Comparison of ENCODE assay signal across 14 cellular contexts in genomic region chr10:44935961-44936285, GRCh38. TPM values are rescaled to one million over a fixed set of nuclear protein-coding genes. Genes with fewer than 3 reads are reported as not detected.
DNase-seq lines count a peak whose midpoint lies in the region; ATAC-seq, FAIRE-seq and TF ChIP-seq lines count a peak whose summit lies in the region.
"Had no signal": no experiment of that assay in that cellular context is flagged by ENCODE, and none has a peak within 500 bp of the region (broad histone marks: within the 10 kb centered on the region; RNA-seq: fewer than 3 reads in every experiment).

No MANE protein-coding gene starts in this region.

- peaks cover 2% of the 10 kb centered on the region for H3K27me3 Mint-ChIP-seq in activated CD4-positive, alpha-beta T cell treated with anti-CD3 and anti-CD28 coated beads, Interleukin-2, amount 10 ng/mL, durations not matched to agents 7 days and 5 days
- H3K27me3 Mint-ChIP-seq: naive B cell had no signal

- H2BK5ac ChIP-seq in H1 (ENCODE audit: low read depth, low read length), result no peak overlapping the region

- no peak overlapping the region for H4K5ac ChIP-seq in H1 (ENCODE audit: insufficient read length, low read depth, low read length)

- H3F3A ChIP-seq in smooth muscle cell (ENCODE audit: low read depth), result no peaks in the 10 kb centered on the region

- no peak for FAIRE-seq in H1 (lab: Jason Lieb, UNC)

- H2AFZ ChIP-seq in H1 (ENCODE audit: low read length), result no peak overlapping the region
- no peak overlapping the region for H2AFZ ChIP-seq in smooth muscle cell (ENCODE audit: low read depth)

- no peaks in the 10 kb centered on the region for H3K23me2 ChIP-seq in H1 (ENCODE audit: low read depth, low read length)

- H3K4me3 ChIP-seq in NB4 (ENCODE audit: low read depth, low read length) (no peak overlapping the region), H1 (ENCODE audit: extremely low read depth in 1 of 4, insufficient read depth in 2 of 4, low read depth in 3 of 4, low read length in 4 of 4) (no peak overlapping the region), smooth muscle cell (no peak overlapping the region)
- H3K4me3 ChIP-seq: MG63 had no signal

- H3K27me3 ChIP-seq in H1 (replicated peaks in 1 of 4; ENCODE audit: control insufficient read depth in 3 of 4, extremely low read depth in 1 of 4, insufficient read depth in 3 of 4, low read length in 3 of 4) (no peaks in the 10 kb centered on the region; a peak in 1 of 7 replicates), smooth muscle cell (ENCODE audit: low read depth) (no peaks in the 10 kb centered on the region)
- H3K27me3 ChIP-seq: MG63 had no signal

- CTCF ChIA-PET in activated CD4-positive, alpha-beta T cell treated with anti-CD3 and anti-CD28 coated beads, Interleukin-2, amount 10 ng/mL, durations not matched to agents 7 days and 5 days (lab: Charles Lee), result interaction anchor here (1.1 kb wide), 1 partner anchor 9 kb away, joined by 3 read pairs; no protein-coding TSS in a partner anchor
- CTCF ChIA-PET in H1 (lab: Charles Lee; ENCODE audit: partially characterized antibody), result interaction anchor here (1.0 to 10.3 kb wide), 7 partner anchors 13 to 70 kb away, joined by 3 to 119 read pairs (median 41); partner anchors contain the start of gene DEPP1

- peaks cover 9% of the 10 kb centered on the region for H3K4me1 Mint-ChIP-seq in activated CD4-positive, alpha-beta T cell treated with anti-CD3 and anti-CD28 coated beads, Interleukin-2, amount 10 ng/mL, durations not matched to agents 7 days and 5 days

- TF ChIP-seq RAD21 in H1 (IDR thresholded peaks at IDR 0.05 in 1 of 2, conservative IDR thresholded peaks at IDR 0.05 in 1 of 2; ENCODE audit: low read depth in 2 of 2, low read length in 2 of 2), result no peak

- no peak for ATAC-seq in GM18870 (IDR thresholded peaks at IDR 0.05; ENCODE audit: unreplicated experiment)
- ATAC-seq: PC-3 had no signal

- no peak overlapping the region for H4K8ac ChIP-seq in H1 (ENCODE audit: extremely low read depth, insufficient read depth, low read length)

- no peaks in the 10 kb centered on the region for H3K36me3 ChIP-seq in H1 (ENCODE audit: control insufficient read depth in 2 of 4, insufficient read depth in 4 of 4, low read length in 3 of 4)
- H3K36me3 ChIP-seq in smooth muscle cell (ENCODE audit: low read depth), result no peaks in the 10 kb centered on the region
- H3K36me3 ChIP-seq: MG63 had no signal

- no peaks in the 10 kb centered on the region for H3K9me3 Mint-ChIP-seq in activated CD4-positive, alpha-beta T cell treated with anti-CD3 and anti-CD28 coated beads, Interleukin-2, amount 10 ng/mL, durations not matched to agents 7 days and 5 days
- H3K9me3 Mint-ChIP-seq: activated naive CD4-positive, alpha-beta T cell treated with anti-CD3 and anti-CD28 coated beads, Interleukin-2, amount 10 ng/mL, durations not matched to agents 7 days and 5 days; naive B cell had no signal

- no peak overlapping the region for H3K56ac ChIP-seq in H1 (replicated peaks; ENCODE audit: insufficient read length, low read depth, low read length)

- no peak overlapping the region for H3K27ac ChIP-seq in H1 (ENCODE audit: low read depth, low read length)
- peak overlapping the region; percentile 62 for H3K27ac ChIP-seq in smooth muscle cell (ENCODE audit: low read depth)

- no peak overlapping the region for H3K14ac ChIP-seq in H1 (ENCODE audit: insufficient read length)

- TF ChIP-seq POLR2A in NB4 (IDR thresholded peaks at IDR 0.05; ENCODE audit: extremely low read depth, insufficient read length) (no peak), H1 (IDR thresholded peaks at IDR 0.05; ENCODE audit: control extremely low read depth in 1 of 2, low read depth in 2 of 2, low read length in 2 of 2) (no peak)

- POLR2A ChIA-PET in activated CD4-positive, alpha-beta T cell treated with anti-CD3 and anti-CD28 coated beads, Interleukin-2, amount 10 ng/mL, durations not matched to agents 7 days and 5 days (lab: Charles Lee), result no interaction called here
- POLR2A ChIA-PET in H1 (lab: Charles Lee; ENCODE audit: partially characterized antibody), result interaction anchor here (0.9 to 1.9 kb wide), 3 partner anchors 10 to 211 kb away, joined by 3 to 5 read pairs (median 3); partner anchors contain the start of gene DEPP1

- 0 out of 2 replicates have a peak overlapping the region, but pooled peaks have one; percentile 39 for H2AK5ac ChIP-seq in H1 (ENCODE audit: low read depth, low read length)

- H3K9ac ChIP-seq in H1 (replicated peaks in 1 of 4; ENCODE audit: extremely low read depth in 1 of 4, low read depth in 3 of 4, low read length in 3 of 4), result no peak overlapping the region
- no peak overlapping the region for H3K9ac ChIP-seq in smooth muscle cell (ENCODE audit: low read depth)

- no peak overlapping the region for H3K23ac ChIP-seq in H1 (ENCODE audit: insufficient read length)

- H4K91ac ChIP-seq in H1 (replicated peaks; ENCODE audit: insufficient read length, low read length), result no peak overlapping the region

- no peak for TF ChIP-seq EP300 in H1 (IDR thresholded peaks at IDR 0.05; ENCODE audit: borderline replicate concordance in 1 of 2, low read depth in 2 of 2, low read length in 2 of 2)

- no peaks in the 10 kb centered on the region for H4K20me1 ChIP-seq in H1 (replicated peaks in 1 of 2; ENCODE audit: control insufficient read depth in 1 of 2, insufficient read depth in 2 of 2, low read length in 2 of 2)
- H4K20me1 ChIP-seq in smooth muscle cell (ENCODE audit: low read depth), result no peaks in the 10 kb centered on the region

- H2BK20ac ChIP-seq in H1 (ENCODE audit: low read length), result no peak overlapping the region

- H2BK12ac ChIP-seq in H1 (ENCODE audit: low read depth, low read length), result no peak overlapping the region

- H3K4me1 ChIP-seq in H1 (replicated peaks in 1 of 4; ENCODE audit: control insufficient read depth in 3 of 4, insufficient read depth in 4 of 4, low read length in 3 of 4) (peaks cover 0 to 5% (median under 1%) of the 10 kb centered on the region in 4 experiments; a peak in 2 of 7 replicates), smooth muscle cell (ENCODE audit: low read depth) (no peaks in the 10 kb centered on the region)

- no peak overlapping the region for H3K4me2 ChIP-seq in H1 (ENCODE audit: insufficient read depth in 1 of 2, low read depth in 2 of 2, low read length in 2 of 2)
- no peak overlapping the region for H3K4me2 ChIP-seq in smooth muscle cell

- H3K9me3 ChIP-seq in H1 (ENCODE audit: insufficient read depth in 2 of 2, low read depth in 1 of 2, low read length in 1 of 2) (no peaks in the 10 kb centered on the region), smooth muscle cell (replicated peaks; ENCODE audit: low read depth) (no peaks in the 10 kb centered on the region)
- H3K9me3 ChIP-seq: MG63 had no signal

- peak overlapping the region; percentile 14 for H3K27ac Mint-ChIP-seq in activated CD4-positive, alpha-beta T cell treated with anti-CD3 and anti-CD28 coated beads, Interleukin-2, amount 10 ng/mL, durations not matched to agents 7 days and 5 days
- H3K27ac Mint-ChIP-seq: activated naive CD4-positive, alpha-beta T cell treated with anti-CD3 and anti-CD28 coated beads, Interleukin-2, amount 10 ng/mL, durations not matched to agents 7 days and 5 days had no signal

- no peak overlapping the region for H2BK120ac ChIP-seq in H1 (replicated peaks; ENCODE audit: low read depth, low read length)

- H3K4me3 Mint-ChIP-seq in activated CD4-positive, alpha-beta T cell treated with anti-CD3 and anti-CD28 coated beads, Interleukin-2, amount 10 ng/mL, durations not matched to agents 7 days and 5 days, result no peak overlapping the region
- H3K4me3 Mint-ChIP-seq: activated naive CD4-positive, alpha-beta T cell treated with anti-CD3 and anti-CD28 coated beads, Interleukin-2, amount 10 ng/mL, durations not matched to agents 7 days and 5 days had no signal

- no peak overlapping the region for H2BK15ac ChIP-seq in H1 (ENCODE audit: low read length)

- no peaks in the 10 kb centered on the region for H3K79me1 ChIP-seq in H1 (ENCODE audit: low read depth, low read length)

- H3K4ac ChIP-seq in H1 (replicated peaks; ENCODE audit: insufficient read length, low read depth, low read length), result no peak overlapping the region

- 62% methylated on average over 3 of the region's 3 CpGs; no CpG with 5 or more reads in 1 of the 2 experiments for WGBS in H1 (ENCODE audit: extremely low coverage in 1 of 2, insufficient coverage in 1 of 2, insufficient read length in 1 of 2, insufficient replicate concordance in 2 of 2, low coverage in 1 of 2, low lambda C conversion rate in 2 of 2, missing lambda C conversion rate in 1 of 2), 2 experiments
- 62% methylated on average over 3 of the region's 3 CpGs for WGBS in smooth muscle cell (ENCODE audit: low lambda C conversion rate)

- H3K18ac ChIP-seq in H1 (ENCODE audit: extremely low read depth, low read length), result no peak overlapping the region

- H3K36me3 Mint-ChIP-seq in activated CD4-positive, alpha-beta T cell treated with anti-CD3 and anti-CD28 coated beads, Interleukin-2, amount 10 ng/mL, durations not matched to agents 7 days and 5 days (ENCODE audit: low read depth), result no peaks in the 10 kb centered on the region
- H3K36me3 Mint-ChIP-seq: activated naive CD4-positive, alpha-beta T cell treated with anti-CD3 and anti-CD28 coated beads, Interleukin-2, amount 10 ng/mL, durations not matched to agents 7 days and 5 days; naive B cell had no signal

- H3K79me2 ChIP-seq in H1 (ENCODE audit: control insufficient read depth in 1 of 2, insufficient read depth in 2 of 2, low read length in 2 of 2), result no peaks in the 10 kb centered on the region
- no peaks in the 10 kb centered on the region for H3K79me2 ChIP-seq in smooth muscle cell (ENCODE audit: low read depth)

- TF ChIP-seq CTCF in NB4 (IDR thresholded peaks at IDR 0.05; ENCODE audit: low read depth, low read length), result no peak
- no peak for TF ChIP-seq CTCF in H1 (IDR thresholded peaks at IDR 0.05; ENCODE audit: control extremely low read depth in 1 of 3, insufficient read depth in 1 of 3, low read depth in 1 of 3, low read length in 3 of 3)
- no peak for TF ChIP-seq CTCF in smooth muscle cell (IDR thresholded peaks at IDR 0.05; ENCODE audit: borderline replicate concordance, insufficient read depth, poor library complexity, severe bottlenecking)

- DNase-seq in activated CD4-positive, alpha-beta T cell treated with anti-CD3 and anti-CD28 coated beads, Interleukin-2, amount 10 ng/mL, durations not matched to agents 7 days and 5 days, result no peak
- no peak for DNase-seq in activated CD4-positive, alpha-beta T cell treated with anti-CD3 and anti-CD28 coated beads, Interleukin-2, amount 50 U/mL, for 1 hour
- DNase-seq in NB4 (ENCODE audit: low read depth) (peak; percentile 68), H1 (ENCODE audit: low read depth in 1 of 2, low spot score in 2 of 2) (no peak), smooth muscle cell (lab: John Stamatoyannopoulos, UW; ENCODE audit: unreplicated experiment) (no peak), middle frontal gyrus (ENCODE audit: extremely low spot score, low spot score) (no peak), NCI-H1092 (lab: John Stamatoyannopoulos, UW) (no peak)
- DNase-seq: activated naive CD4-positive, alpha-beta T cell treated with anti-CD3 and anti-CD28 coated beads, Interleukin-2, amount 10 ng/mL, durations not matched to agents 7 days and 5 days; cortex of kidney; naive B cell; PC-3 had no signal

RNA-seq across cellular contexts. Expression of gene RASSF4, which starts 23.7 kb away (rescaled TPM):
- total RNA-seq in activated CD4-positive, alpha-beta T cell treated with anti-CD3 and anti-CD28 coated beads, Interleukin-2, amount 10 ng/mL, durations not matched to agents 7 days and 5 days, result under 1 TPM; 0.42 to 0.52 TPM
- 12.3 and 14.5 TPM in 2 replicates for total RNA-seq in H1 (2021; fragmentation: NEBNext Ultra II Directional; extraction: Animal tissue kit (Norgen Biotek cat#: 25700))
- 14.3 and 16.1 TPM in 2 replicates for polyA plus RNA-seq in H1 (2011; rRNA removed)
- 17.1 TPM for polyA plus RNA-seq in H1 (2011; cell fraction: cytosol; rRNA removed)
- 36.6 TPM for polyA plus RNA-seq in H1 (2011; cell fraction: nucleus; rRNA removed)
- polyA plus RNA-seq in H1 (2012, experiment 1 of 2), result 7.0 to 11.7 TPM (median 8.8 TPM) in 4 replicates
- polyA plus RNA-seq in H1 (2012, experiment 2 of 2), result 5.5 TPM
- 7.2 TPM for polyA plus RNA-seq in H1 (2013, experiment 1 of 2)
- polyA plus RNA-seq in H1 (2013, experiment 2 of 2), result 6.4 TPM
- 12.2 and 16.5 TPM in 2 replicates for polyA minus RNA-seq in H1 (2011; rRNA and poly(A)+ RNA removed)
- polyA minus RNA-seq in H1 (2011; cell fraction: cytosol; rRNA and poly(A)+ RNA removed), result 6.1 TPM
- polyA minus RNA-seq in H1 (2011; cell fraction: nucleus; rRNA and poly(A)+ RNA removed), result 29.0 TPM
- 6.5 and 8.3 TPM in 2 replicates for total RNA-seq in smooth muscle cell
- 13.0 and 14.8 TPM in 2 replicates for polyA plus RNA-seq in smooth muscle cell

RNA-seq across cellular contexts. Expression of gene TMEM72, which starts 24.8 kb away (rescaled TPM):
- total RNA-seq in activated CD4-positive, alpha-beta T cell treated with anti-CD3 and anti-CD28 coated beads, Interleukin-2, amount 10 ng/mL, durations not matched to agents 7 days and 5 days, result not detected
- not detected in 2 replicates for total RNA-seq in H1 (2021; fragmentation: NEBNext Ultra II Directional; extraction: Animal tissue kit (Norgen Biotek cat#: 25700))
- polyA plus RNA-seq in H1 (2011; rRNA removed) (not detected in 2 replicates), smooth muscle cell (not detected in 2 replicates)
- polyA plus RNA-seq in H1 (2011; cell fraction: cytosol; rRNA removed), result 0.03 TPM
- not detected for polyA plus RNA-seq in H1 (2011; cell fraction: nucleus; rRNA removed)
- not detected in 4 replicates for polyA plus RNA-seq in H1 (2012, experiment 1 of 2)
- polyA plus RNA-seq in H1 (2012, experiment 2 of 2), result not detected
- polyA plus RNA-seq in H1 (2013, experiment 1 of 2), result not detected
- not detected for polyA plus RNA-seq in H1 (2013, experiment 2 of 2)
- polyA minus RNA-seq in H1 (2011; rRNA and poly(A)+ RNA removed), result not detected in 2 replicates
- not detected for polyA minus RNA-seq in H1 (2011; cell fraction: cytosol; rRNA and poly(A)+ RNA removed)
- polyA minus RNA-seq in H1 (2011; cell fraction: nucleus; rRNA and poly(A)+ RNA removed), result not detected
- not detected in 2 replicates for total RNA-seq in smooth muscle cell
- total RNA-seq: Calu3, PC-3 had no signal

RNA-seq across cellular contexts. Expression of gene DEPP1, which starts 42.7 kb away (rescaled TPM):
- under 1 TPM; 0.22 to 0.33 TPM for total RNA-seq in activated CD4-positive, alpha-beta T cell treated with anti-CD3 and anti-CD28 coated beads, Interleukin-2, amount 10 ng/mL, durations not matched to agents 7 days and 5 days
- total RNA-seq in H1 (2021; fragmentation: NEBNext Ultra II Directional; extraction: Animal tissue kit (Norgen Biotek cat#: 25700)), result 0.67 and 0.80 TPM in 2 replicates
- 4.5 and 5.3 TPM in 2 replicates for polyA plus RNA-seq in H1 (2011; rRNA removed)
- 3.6 TPM for polyA plus RNA-seq in H1 (2011; cell fraction: cytosol; rRNA removed)
- polyA plus RNA-seq in H1 (2011; cell fraction: nucleus; rRNA removed), result 6.4 TPM
- 1.5 to 2.8 TPM (median 2.0 TPM) in 4 replicates for polyA plus RNA-seq in H1 (2012, experiment 1 of 2)
- polyA plus RNA-seq in H1 (2012, experiment 2 of 2), result 1.9 TPM
- 0.14 TPM for polyA plus RNA-seq in H1 (2013, experiment 1 of 2)
- polyA plus RNA-seq in H1 (2013, experiment 2 of 2), result 0.07 TPM
- 6.2 and 6.3 TPM in 2 replicates for polyA minus RNA-seq in H1 (2011; rRNA and poly(A)+ RNA removed)
- polyA minus RNA-seq in H1 (2011; cell fraction: cytosol; rRNA and poly(A)+ RNA removed), result 2.8 TPM
- polyA minus RNA-seq in H1 (2011; cell fraction: nucleus; rRNA and poly(A)+ RNA removed), result 6.5 TPM
- total RNA-seq in smooth muscle cell, result 10.1 and 13.2 TPM in 2 replicates
- 12.9 and 18.8 TPM in 2 replicates for polyA plus RNA-seq in smooth muscle cell
